16 cellular contexts compared by ENCODE assay signal in the genomic region with DNA sequence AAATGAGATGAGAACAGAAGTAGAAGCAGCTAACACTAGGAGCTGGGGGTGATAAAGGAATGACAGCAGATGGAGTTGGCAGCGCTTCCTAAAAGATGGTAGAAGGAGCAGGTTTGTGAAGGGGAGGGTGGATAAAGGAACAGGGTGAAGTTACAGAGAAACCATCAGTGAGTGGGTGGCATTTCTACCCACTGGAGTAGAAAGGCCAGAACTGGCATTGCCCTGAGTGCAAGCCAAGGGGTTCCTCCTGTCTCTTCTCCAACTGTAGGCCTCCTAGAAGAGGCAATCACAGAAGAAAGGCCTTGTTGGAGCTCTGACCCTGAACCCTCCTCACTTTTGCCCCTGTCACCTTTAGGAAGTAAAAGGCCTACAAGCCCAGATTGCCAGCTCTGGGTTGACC. TPM values are rescaled to one million over a fixed set of nuclear protein-coding genes. Genes with fewer than 3 reads are reported as not detected.
DNase-seq lines count a peak whose midpoint lies in the region; ATAC-seq and TF ChIP-seq lines count a peak whose summit lies in the region.
"Had no signal": no experiment of that assay in that cellular context is flagged by ENCODE, and none has a peak within 500 bp of the region (broad histone marks: within the 10 kb centered on the region; RNA-seq: fewer than 3 reads in every experiment).

No MANE protein-coding gene starts in this region.

- H3K4me3 Mint-ChIP-seq in GM23338 (peak overlapping the region; percentile 100), WTC11 (peak overlapping the region; percentile 94), progenitor cell of endocrine pancreas (ENCODE audit: low read depth) (peak overlapping the region; percentile 98)
- H3K4me3 Mint-ChIP-seq: activated naive CD4-positive, alpha-beta T cell treated with anti-CD3 and anti-CD28 coated beads, Interleukin-2, amount 50 U/mL, for 24 hours; stimulated activated naive CD8-positive, alpha-beta T cell treated with anti-CD3 and anti-CD28 coated beads, Interleukin-15, Interleukin-2, amounts not matched to agents 100 ng/mL and 50 ng/mL, for 24 hours had no signal

- no peaks in the 10 kb centered on the region for H3K9me2 ChIP-seq in GM23338 (ENCODE audit: insufficient read depth)

- H3K36me3 ChIP-seq in GM23338 (ENCODE audit: insufficient read depth) (peaks cover 31% of the 10 kb centered on the region), iPS-18a (ENCODE audit: control insufficient read depth, low read depth, low read length) (peaks cover 31% of the 10 kb centered on the region)
- H3K36me3 ChIP-seq: neutrophil had no signal

- H3K4me2 ChIP-seq in GM23338 = peak overlapping the region; percentile 96

- peaks cover 36% of the 10 kb centered on the region for H4K20me1 ChIP-seq in GM23338 (replicated peaks; ENCODE audit: insufficient read depth)

- peak overlapping the region; percentile 86 for H3K4me3 ChIP-seq in GM23338
- peak overlapping the region; percentile 99 for H3K4me3 ChIP-seq in iPS-18a (ENCODE audit: low read length)

- CTCF ChIA-PET in WTC11 (lab: Charles Lee) = interaction anchor here (0.9 to 2.1 kb wide), 8 partner anchors 9 to 76 kb away, joined by 3 to 13 read pairs (median 6); partner anchors contain the start of gene KRT8

- H3K27ac Mint-ChIP-seq in GM23338 = peak overlapping the region; percentile 98; the same call in 1 of the 2 replicates
- peak overlapping the region; percentile 91 for H3K27ac Mint-ChIP-seq in WTC11
- H3K27ac Mint-ChIP-seq in progenitor cell of endocrine pancreas = peak overlapping the region; percentile 99
- H3K27ac Mint-ChIP-seq: activated naive CD4-positive, alpha-beta T cell treated with anti-CD3 and anti-CD28 coated beads, Interleukin-2, amount 50 U/mL, for 24 hours; stimulated activated naive CD8-positive, alpha-beta T cell treated with anti-CD3 and anti-CD28 coated beads, Interleukin-15, Interleukin-2, amounts not matched to agents 100 ng/mL and 50 ng/mL, for 24 hours had no signal

- peaks cover 29% of the 10 kb centered on the region for H3K27me3 Mint-ChIP-seq in GM23338 (ENCODE audit: insufficient read depth, low read depth, poor library complexity)
- no peaks in the 10 kb centered on the region; the same call in 1 of the 2 replicates for H3K27me3 Mint-ChIP-seq in WTC11 (ENCODE audit: low read depth)
- H3K27me3 Mint-ChIP-seq in progenitor cell of endocrine pancreas = no peaks in the 10 kb centered on the region
- H3K27me3 Mint-ChIP-seq: activated naive CD4-positive, alpha-beta T cell treated with anti-CD3 and anti-CD28 coated beads, Interleukin-2, amount 50 U/mL, for 24 hours; stimulated activated naive CD8-positive, alpha-beta T cell treated with anti-CD3 and anti-CD28 coated beads, Interleukin-15, Interleukin-2, amounts not matched to agents 100 ng/mL and 50 ng/mL, for 24 hours had no signal

- H3K79me2 ChIP-seq in GM23338 (replicated peaks; ENCODE audit: insufficient read depth) = peaks cover 32% of the 10 kb centered on the region

- POLR2A ChIA-PET in WTC11 (lab: Charles Lee) = interaction anchor here (2.5 to 5.2 kb wide), 2 partner anchors 25 to 47 kb away, joined by 10 to 44 read pairs; partner anchors contain the start of gene KRT8

- no peak for TF ChIP-seq CTCF in GM23338 (conservative IDR thresholded peaks at IDR 0.05; ENCODE audit: low read depth in 2 of 2)
- TF ChIP-seq CTCF in WTC11 (IDR thresholded peaks at IDR 0.05) = no peak
- no peak for TF ChIP-seq CTCF in progenitor cell of endocrine pancreas (IDR thresholded peaks at IDR 0.05; ENCODE audit: unreplicated experiment)

- no peaks in the 10 kb centered on the region for H3K9me3 ChIP-seq in iPS-18a (ENCODE audit: control insufficient read depth, low read depth, low read length)
- H3K9me3 ChIP-seq: neutrophil had no signal

- H3K4me1 ChIP-seq in GM23338 (ENCODE audit: insufficient read depth) (peaks cover 33% of the 10 kb centered on the region), iPS-18a (ENCODE audit: control insufficient read depth, low read depth, low read length) (peaks cover 26% of the 10 kb centered on the region)

- peaks cover 43% of the 10 kb centered on the region for H3K36me3 Mint-ChIP-seq in GM23338 (ENCODE audit: low read depth)
- peaks cover 38% of the 10 kb centered on the region for H3K36me3 Mint-ChIP-seq in WTC11
- peaks cover 27% of the 10 kb centered on the region for H3K36me3 Mint-ChIP-seq in progenitor cell of endocrine pancreas (ENCODE audit: insufficient read depth)
- H3K36me3 Mint-ChIP-seq: activated naive CD4-positive, alpha-beta T cell treated with anti-CD3 and anti-CD28 coated beads, Interleukin-2, amount 50 U/mL, for 24 hours had no signal

- no peaks in the 10 kb centered on the region for H3K27me3 ChIP-seq in GM23338 (ENCODE audit: insufficient read depth)
- no peaks in the 10 kb centered on the region for H3K27me3 ChIP-seq in iPS-18a (ENCODE audit: control insufficient read depth, insufficient read depth, low read length)

- H3K9me3 Mint-ChIP-seq in GM23338 (peaks cover 4% of the 10 kb centered on the region; the same call in 2 of the 3 replicates), WTC11 (no peaks in the 10 kb centered on the region), progenitor cell of endocrine pancreas (ENCODE audit: low read depth) (no peaks in the 10 kb centered on the region)
- H3K9me3 Mint-ChIP-seq: activated naive CD4-positive, alpha-beta T cell treated with anti-CD3 and anti-CD28 coated beads, Interleukin-2, amount 50 U/mL, for 24 hours; stimulated activated naive CD8-positive, alpha-beta T cell treated with anti-CD3 and anti-CD28 coated beads, Interleukin-15, Interleukin-2, amounts not matched to agents 100 ng/mL and 50 ng/mL, for 24 hours had no signal

- no peak for DNase-seq in GM23338 (ENCODE audit: low spot score)
- DNase-seq in WTC11 (ENCODE audit: low spot score) = no peak
- no peak for DNase-seq in progenitor cell of endocrine pancreas (ENCODE audit: low spot score, unreplicated experiment)
- no peak for DNase-seq in NCI-H1694 (lab: John Stamatoyannopoulos, UW)
- DNase-seq in activated naive CD4-positive, alpha-beta T cell treated with anti-CD3 and anti-CD28 coated beads, Interleukin-2, amount 50 U/mL, for 16 hours = no peak
- DNase-seq in activated CD8-positive, alpha-beta memory T cell treated with anti-CD3 and anti-CD28 coated beads for 24 hours = no peak
- DNase-seq: activated CD4-positive, CD25-positive, alpha-beta regulatory T cell; activated CD8-positive, alpha-beta memory T cell treated with anti-CD3 and anti-CD28 coated beads, Interleukin-2, amount 50 U/mL, for 4 hours; hippocampal formation; NCI-H1436 had no signal

- peaks cover 44% of the 10 kb centered on the region for H3F3A ChIP-seq in GM23338 (replicated peaks; ENCODE audit: low read depth)

- H3K27ac ChIP-seq in GM23338 (ENCODE audit: low read depth) = peak overlapping the region; percentile 99; the same call in 1 of the 2 replicates
- H3K27ac ChIP-seq in iPS-18a (ENCODE audit: low read length) = no peak overlapping the region
- H3K27ac ChIP-seq: neutrophil had no signal

- H3K9ac ChIP-seq in iPS-18a (ENCODE audit: low read length) = no peak overlapping the region

- H3K4me1 Mint-ChIP-seq in GM23338 (peaks cover 46% of the 10 kb centered on the region), WTC11 (peaks cover 50% of the 10 kb centered on the region), progenitor cell of endocrine pancreas (ENCODE audit: low read depth) (peaks cover 49% of the 10 kb centered on the region)

- ATAC-seq in GM23338 (no peak), WTC11 (no peak), HG02623 (IDR thresholded peaks at IDR 0.05; ENCODE audit: unreplicated experiment) (no peak)
- ATAC-seq: esophagus mucosa had no signal

- no peak overlapping the region for H2AFZ ChIP-seq in GM23338

TF ChIP-seq in GM23338, 12 proteins besides CTCF, POLR2A, EP300 and RAD21:
- no peak for TF ChIP-seq ETS1 (IDR thresholded peaks at IDR 0.05)
- TF ChIP-seq STAT1 (IDR thresholded peaks at IDR 0.05; ENCODE audit: unreplicated experiment) = no peak

TF ChIP-seq in WTC11, 78 proteins besides CTCF, POLR2A, EP300 and RAD21:
- TF ChIP-seq ZMAT4 (CRISPR knock-in tag; IDR thresholded peaks at IDR 0.05) (0 out of 2 replicates have a peak, but pooled peaks have one; percentile 43), ZBTB43 (CRISPR knock-in tag; IDR thresholded peaks at IDR 0.05) (no peak)

RNA-seq across cellular contexts. Expression of gene KRT18, which starts 2.2 kb away (rescaled TPM):
- 537 and 552 TPM in 2 replicates for total RNA-seq in GM23338 (2014; rRNA removed; shearing (Covaris generic))
- polyA plus RNA-seq in GM23338 (2016; fragmentation: Nextera tagmentation; extraction: Ambion mirVana) = 1,013 and 1,049 TPM in 2 replicates
- total RNA-seq in WTC11 (2021) (461 to 525 TPM (median 465 TPM) in 3 replicates), progenitor cell of endocrine pancreas (608 and 692 TPM in 2 replicates)

RNA-seq across cellular contexts. Expression of gene KRT8, which starts 46.2 kb away (rescaled TPM):
- 250 and 264 TPM in 2 replicates for total RNA-seq in GM23338 (2014; rRNA removed; shearing (Covaris generic))
- 322 and 338 TPM in 2 replicates for polyA plus RNA-seq in GM23338 (2016; fragmentation: Nextera tagmentation; extraction: Ambion mirVana)
- total RNA-seq in WTC11 (2021) = 424 to 477 TPM (median 429 TPM) in 3 replicates
- 1,180 and 1,246 TPM in 2 replicates for total RNA-seq in progenitor cell of endocrine pancreas

RNA-seq across cellular contexts. Expression of gene EIF4B, which starts 55.1 kb away (rescaled TPM):
- total RNA-seq in GM23338 (2014; rRNA removed; shearing (Covaris generic)) = 564 and 584 TPM in 2 replicates
- 130 and 141 TPM in 2 replicates for polyA plus RNA-seq in GM23338 (2016; fragmentation: Nextera tagmentation; extraction: Ambion mirVana)
- 730 to 860 TPM (median 838 TPM) in 3 replicates for total RNA-seq in WTC11 (2021)
- 447 and 487 TPM in 2 replicates for total RNA-seq in progenitor cell of endocrine pancreas
